ENCODE assay signal across 8 cellular contexts in the genomic region with DNA sequence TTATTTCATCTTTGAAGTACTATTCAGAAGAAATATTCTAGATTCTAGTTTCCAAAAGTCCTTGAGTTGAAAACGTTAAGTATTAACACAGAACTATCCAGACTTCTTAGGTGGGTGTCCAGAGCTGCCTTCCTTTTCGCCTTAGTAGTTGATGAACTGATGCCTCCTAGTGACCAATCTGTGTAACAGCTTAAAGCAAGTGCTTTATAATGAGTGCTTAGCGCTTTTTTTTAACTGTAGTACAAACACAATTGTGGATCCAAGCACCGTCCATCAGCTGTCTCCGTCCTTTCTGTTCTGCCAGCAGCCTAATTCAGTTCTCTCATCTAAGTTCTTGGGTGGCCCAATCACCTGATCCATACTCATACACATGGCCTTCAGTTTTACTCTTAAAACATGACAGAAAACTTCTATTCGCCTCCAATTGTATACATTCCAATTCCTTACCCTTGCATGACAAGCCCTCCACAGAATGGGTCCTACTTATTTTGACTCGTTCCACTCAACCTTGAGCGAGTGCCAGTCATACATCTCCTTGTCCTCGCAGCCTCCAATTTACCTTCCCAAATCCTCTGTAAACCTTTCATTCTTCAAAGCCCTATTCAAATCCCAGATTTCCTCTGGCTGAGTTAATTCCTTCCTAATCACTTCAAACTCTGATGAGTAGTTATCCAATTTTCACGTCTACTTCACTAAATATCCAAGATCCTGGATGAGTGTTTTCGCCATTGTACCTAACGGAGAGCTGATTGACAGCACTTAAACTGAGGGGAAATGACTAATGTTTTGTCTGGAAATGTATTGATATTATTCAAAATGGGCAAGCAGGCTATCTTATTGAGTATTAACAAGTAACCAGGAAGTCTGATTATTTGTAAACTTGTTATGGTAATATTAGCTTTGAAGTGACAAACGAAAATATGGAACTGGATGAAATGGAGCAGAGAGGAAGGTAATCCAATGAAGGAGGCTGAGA. TPM values are rescaled to one million over a fixed set of nuclear protein-coding genes. Genes with fewer than 3 reads are reported as not detected.
A peak's percentile ranks its signal among the peaks of the same experiment; 100 is the strongest.
DNase-seq lines count a peak whose midpoint lies in the region; ATAC-seq and TF ChIP-seq lines count a peak whose summit lies in the region.

No MANE protein-coding gene starts in this region.

- H3K9me3 Mint-ChIP-seq in activated CD4-positive, alpha-beta T cell treated with anti-CD3 and anti-CD28 coated beads for 36 hours (ENCODE audit: low read depth), result no peaks in the 10 kb centered on the region
- no peaks in the 10 kb centered on the region for H3K9me3 Mint-ChIP-seq in activated naive CD8-positive, alpha-beta T cell treated with anti-CD3 and anti-CD28 coated beads, Interleukin-2, amount 10 ng/mL, durations not matched to agents 7 days and 5 days

- intact Hi-C loops in activated CD4-positive, alpha-beta T cell treated with anti-CD3 and anti-CD28 coated beads for 36 hours (cut with DNase I, micrococcal nuclease), result loop anchor here (1.0 to 10.0 kb wide), 7 partner anchors 220 to 705 kb away; a partner anchor contains a TSS
- intact Hi-C loops in left ventricle myocardium inferior (cut with micrococcal nuclease), result loop anchor here (2.0 kb wide), 1 partner anchor 511 kb away; no protein-coding TSS in a partner anchor

- H3K4me1 ChIP-seq in left ventricle myocardium inferior, result peaks cover 19% of the 10 kb centered on the region

- DNase-seq in activated CD4-positive, alpha-beta T cell treated with anti-CD3 and anti-CD28 coated beads for 36 hours, result peak; percentile 38
- no peak for DNase-seq in activated CD4-positive, alpha-beta T cell treated with anti-CD3 and anti-CD28 coated beads, Interleukin-2, amount 50 U/mL, for 4 hours
- DNase-seq in NCI-H748 treated with DMSO at 0.1 percent for 48 hours (lab: John Stamatoyannopoulos, UW) (peak; percentile 78), left ventricle myocardium inferior (no peak), retinal pigment epithelial cell (ENCODE audit: low read depth) (peak; percentile 62)
- DNase-seq in activated naive CD8-positive, alpha-beta T cell treated with anti-CD3 and anti-CD28 coated beads, Interleukin-2, amount 10 ng/mL, durations not matched to agents 7 days and 5 days, result no peak

- no peak overlapping the region for H3K27ac Mint-ChIP-seq in activated CD4-positive, alpha-beta T cell treated with anti-CD3 and anti-CD28 coated beads for 36 hours
- H3K27ac Mint-ChIP-seq in activated naive CD8-positive, alpha-beta T cell treated with anti-CD3 and anti-CD28 coated beads, Interleukin-2, amount 10 ng/mL, durations not matched to agents 7 days and 5 days, result no peak overlapping the region

- TF ChIP-seq CTCF in left ventricle myocardium inferior (IDR thresholded peaks at IDR 0.05; ENCODE audit: borderline replicate concordance), result peak; percentile 91
- TF ChIP-seq CTCF in retinal pigment epithelial cell (conservative IDR thresholded peaks at IDR 0.05; ENCODE audit: low read depth, low read length), result peak; percentile 78

- H3K4me3 Mint-ChIP-seq in activated CD4-positive, alpha-beta T cell treated with anti-CD3 and anti-CD28 coated beads for 36 hours, result no peak overlapping the region
- H3K4me3 Mint-ChIP-seq in activated naive CD8-positive, alpha-beta T cell treated with anti-CD3 and anti-CD28 coated beads, Interleukin-2, amount 10 ng/mL, durations not matched to agents 7 days and 5 days, result no peak overlapping the region

- no peak overlapping the region for H3K27ac ChIP-seq in left ventricle myocardium inferior (replicated peaks)

- no peaks in the 10 kb centered on the region for H3K9me3 ChIP-seq in left ventricle myocardium inferior (replicated peaks)

- H3K36me3 Mint-ChIP-seq in activated CD4-positive, alpha-beta T cell treated with anti-CD3 and anti-CD28 coated beads for 36 hours (ENCODE audit: low read depth), result no peaks in the 10 kb centered on the region
- H3K36me3 Mint-ChIP-seq in activated naive CD8-positive, alpha-beta T cell treated with anti-CD3 and anti-CD28 coated beads, Interleukin-2, amount 10 ng/mL, durations not matched to agents 7 days and 5 days, result peaks cover 3% of the 10 kb centered on the region

- H3K27me3 Mint-ChIP-seq in activated CD4-positive, alpha-beta T cell treated with anti-CD3 and anti-CD28 coated beads for 36 hours, result no peaks in the 10 kb centered on the region
- H3K27me3 Mint-ChIP-seq in activated naive CD8-positive, alpha-beta T cell treated with anti-CD3 and anti-CD28 coated beads, Interleukin-2, amount 10 ng/mL, durations not matched to agents 7 days and 5 days, result no peaks in the 10 kb centered on the region

- no peaks in the 10 kb centered on the region for H3K36me3 ChIP-seq in left ventricle myocardium inferior

- CTCF ChIA-PET in activated CD4-positive, alpha-beta T cell treated with anti-CD3 and anti-CD28 coated beads for 36 hours (lab: Charles Lee), result interaction anchor here (0.6 to 1.8 kb wide), 24 partner anchors 9 to 646 kb away, joined by 3 to 11 read pairs (median 3); no protein-coding TSS in a partner anchor

- H3K27me3 ChIP-seq in left ventricle myocardium inferior (ENCODE audit: low read depth), result no peaks in the 10 kb centered on the region

- ATAC-seq in activated CD4-positive, alpha-beta T cell treated with anti-CD3 and anti-CD28 coated beads for 36 hours, result peak; percentile 68
- ATAC-seq in GM21390 (IDR thresholded peaks at IDR 0.05; ENCODE audit: unreplicated experiment), result peak; percentile 63
- peak; percentile 67 for ATAC-seq in HG03575 (IDR thresholded peaks at IDR 0.05; ENCODE audit: extremely low read depth, insufficient number of reproducible peaks, low FRiP score, unreplicated experiment)
- peak; percentile 71 for ATAC-seq in activated naive CD8-positive, alpha-beta T cell treated with anti-CD3 and anti-CD28 coated beads, Interleukin-2, amount 10 ng/mL, durations not matched to agents 7 days and 5 days (ENCODE audit: low read depth)

- H3K4me1 Mint-ChIP-seq in activated CD4-positive, alpha-beta T cell treated with anti-CD3 and anti-CD28 coated beads for 36 hours, result peaks cover 22% of the 10 kb centered on the region
- H3K4me1 Mint-ChIP-seq in activated naive CD8-positive, alpha-beta T cell treated with anti-CD3 and anti-CD28 coated beads, Interleukin-2, amount 10 ng/mL, durations not matched to agents 7 days and 5 days, result peaks cover 21% of the 10 kb centered on the region

- H3K4me3 ChIP-seq in left ventricle myocardium inferior, result no peak overlapping the region
- no peak overlapping the region for H3K4me3 ChIP-seq in retinal pigment epithelial cell (ENCODE audit: low read length)

- POLR2A ChIA-PET in activated CD4-positive, alpha-beta T cell treated with anti-CD3 and anti-CD28 coated beads for 36 hours (lab: Charles Lee), result no interaction called here
- POLR2A ChIA-PET in activated naive CD8-positive, alpha-beta T cell treated with anti-CD3 and anti-CD28 coated beads, Interleukin-2, amount 10 ng/mL, durations not matched to agents 7 days and 5 days (lab: Charles Lee), result interaction anchor here (0.9 to 1.2 kb wide), 2 partner anchors 511 to 526 kb away, joined by 3 read pairs; a partner anchor contains a TSS

RNA-seq across cellular contexts. Expression of a gene that starts 5.8 kb away (rescaled TPM):
- total RNA-seq in activated CD4-positive, alpha-beta T cell treated with anti-CD3 and anti-CD28 coated beads for 36 hours, result 10 to 100 TPM; 12.3 to 14.3 TPM
- total RNA-seq in activated naive CD8-positive, alpha-beta T cell treated with anti-CD3 and anti-CD28 coated beads, Interleukin-2, amount 10 ng/mL, durations not matched to agents 7 days and 5 days, result 1 to 10 TPM; 5.2 to 5.8 TPM
- 22.8 TPM for total RNA-seq in left ventricle myocardium inferior

RNA-seq across cellular contexts. Expression of a gene that starts 47.1 kb away (rescaled TPM):
- total RNA-seq in activated CD4-positive, alpha-beta T cell treated with anti-CD3 and anti-CD28 coated beads for 36 hours, result 1,000 to 10,000 TPM in 1 of 2 experiments, 100 to 1,000 TPM in 1; 959 to 1,004 TPM
- 100 to 1,000 TPM; 534 to 576 TPM for total RNA-seq in activated naive CD8-positive, alpha-beta T cell treated with anti-CD3 and anti-CD28 coated beads, Interleukin-2, amount 10 ng/mL, durations not matched to agents 7 days and 5 days
- 256 TPM for total RNA-seq in left ventricle myocardium inferior

Comparison
In these comparisons a context has a peak if more than half of its experiments do, and no peak if none do; other contexts are left out.
1. DNase-seq: peak in activated CD4-positive, alpha-beta T cell treated with anti-CD3 and anti-CD28 coated beads for 36 hours (single experiment), NCI-H748 treated with DMSO at 0.1 percent for 48 hours (single experiment) and retinal pigment epithelial cell (single experiment); none in activated CD4-positive, alpha-beta T cell treated with anti-CD3 and anti-CD28 coated beads, Interleukin-2, amount 50 U/mL, for 4 hours (0 of 2), activated naive CD8-positive, alpha-beta T cell treated with anti-CD3 and anti-CD28 coated beads, Interleukin-2, amount 10 ng/mL, durations not matched to agents 7 days and 5 days (single experiment) and left ventricle myocardium inferior (single experiment).
2. Peak in every context shown above with its lines, with median percentiles within 50 percentile points of each other: ATAC-seq.